Comparison of ENCODE assay signal across 9 cellular contexts in the genomic region with DNA sequence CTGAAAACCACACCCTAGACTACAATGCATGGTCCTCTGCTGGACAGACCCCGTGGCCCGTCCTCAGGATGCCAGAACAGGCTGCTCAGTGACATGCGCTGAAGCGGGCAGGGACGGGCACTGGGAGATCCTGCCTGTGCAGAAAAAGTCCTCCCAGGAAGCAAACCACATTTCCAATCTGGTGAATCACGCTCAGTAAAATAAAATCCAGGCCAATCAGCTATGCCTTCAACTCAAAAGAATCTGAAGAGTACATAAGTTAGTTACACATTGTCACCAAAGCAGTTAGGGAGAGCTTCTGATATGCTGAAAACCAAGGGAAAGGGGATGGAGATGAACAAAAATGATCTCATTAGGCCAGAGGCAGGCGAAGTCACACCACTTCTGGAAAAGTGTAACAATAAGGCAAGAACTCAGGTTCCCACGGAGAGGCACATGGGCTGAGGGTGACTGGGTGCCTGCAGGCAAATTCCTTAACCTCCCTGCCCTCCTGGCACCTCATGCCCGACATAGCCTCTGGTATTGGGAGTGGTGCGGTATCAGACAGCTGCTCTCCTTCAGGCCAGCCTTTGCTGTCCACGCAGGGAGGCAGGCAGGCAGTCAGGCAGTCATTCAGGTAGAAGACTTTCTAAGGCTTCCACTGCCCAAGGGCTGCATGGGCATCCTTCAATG.
DNase-seq lines count a peak whose midpoint lies in the region; ATAC-seq and TF ChIP-seq lines count a peak whose summit lies in the region.
"Had no signal": no experiment of that assay in that cellular context is flagged by ENCODE, and none has a peak within 500 bp of the region (broad histone marks: within the 10 kb centered on the region; RNA-seq: fewer than 3 reads in every experiment).

No MANE protein-coding gene starts in this region.

- H3K27ac ChIP-seq in RWPE2 (ENCODE audit: poor library complexity, severe bottlenecking): peak overlapping the region; percentile 74

- no peak for TF ChIP-seq CTCF in RWPE2 (IDR thresholded peaks at IDR 0.05; ENCODE audit: poor library complexity, severe bottlenecking)

- peak; percentile 93 for ATAC-seq in RWPE2 (ENCODE audit: low read depth)

- no peak overlapping the region for H3K9ac ChIP-seq in skeletal muscle satellite cell (ENCODE audit: low read depth, low read length)

- H3K9me3 ChIP-seq in RWPE2 (ENCODE audit: severe bottlenecking) (no peaks in the 10 kb centered on the region), skeletal muscle satellite cell (replicated peaks; ENCODE audit: low read length) (no peaks in the 10 kb centered on the region)
- H3K9me3 ChIP-seq: esophagus squamous epithelium had no signal

- peak overlapping the region; percentile 4 for H3K4me2 ChIP-seq in skeletal muscle satellite cell (ENCODE audit: low read length)

- H3K36me3 ChIP-seq in RWPE2 (ENCODE audit: low read depth): peaks cover 31% of the 10 kb centered on the region
- H3K36me3 ChIP-seq in skeletal muscle satellite cell (ENCODE audit: insufficient read depth, low read length): peaks cover 22% of the 10 kb centered on the region

- H3K4me3 ChIP-seq in RWPE2 (ENCODE audit: severe bottlenecking) (no peak overlapping the region), skeletal muscle satellite cell (ENCODE audit: low read length) (no peak overlapping the region)
- H3K4me3 ChIP-seq: esophagus squamous epithelium had no signal

- no peaks in the 10 kb centered on the region for H3K27me3 ChIP-seq in RWPE2 (ENCODE audit: insufficient read depth, poor library complexity, severe bottlenecking)
- no peaks in the 10 kb centered on the region for H3K27me3 ChIP-seq in skeletal muscle satellite cell (ENCODE audit: control insufficient read depth, insufficient read depth, low read length)
- H3K27me3 ChIP-seq: esophagus squamous epithelium had no signal

- peak; percentile 89 for DNase-seq in GM04503 (ENCODE audit: low read depth)
- peak; percentile 80 for DNase-seq in RWPE2 (ENCODE audit: low spot score)
- peak; percentile 34 for DNase-seq in fibroblast of peridontal ligament (ENCODE audit: extremely low read depth)
- no peak for DNase-seq in hypothalamus (lab: John Stamatoyannopoulos, UW)
- DNase-seq in ecto neural progenitor cell (ENCODE audit: low spot score): no peak
- no peak for DNase-seq in NCI-H1105 treated with DMSO at 0.1 percent for 48 hours (lab: John Stamatoyannopoulos, UW)
- DNase-seq: esophagus squamous epithelium, NCI-H2029 treated with DMSO at 0.1 percent for 48 hours had no signal

- H3K4me1 ChIP-seq in RWPE2 (ENCODE audit: insufficient read depth, poor library complexity, severe bottlenecking): peaks cover 40% of the 10 kb centered on the region
- H3K4me1 ChIP-seq in skeletal muscle satellite cell (ENCODE audit: control insufficient read depth, insufficient read depth, low read length): peaks cover 25% of the 10 kb centered on the region

Comparison
In these comparisons a context has a peak if more than half of its experiments do, and no peak if none do; other contexts are left out.
1. DNase-seq: peak in GM04503 (single experiment), RWPE2 (single experiment) and fibroblast of peridontal ligament (single experiment); none in hypothalamus (0 of 51), ecto neural progenitor cell (single experiment) and NCI-H1105 treated with DMSO at 0.1 percent for 48 hours (single experiment).